Comparison of ENCODE assay signal across 31 cellular contexts in the genomic region with DNA sequence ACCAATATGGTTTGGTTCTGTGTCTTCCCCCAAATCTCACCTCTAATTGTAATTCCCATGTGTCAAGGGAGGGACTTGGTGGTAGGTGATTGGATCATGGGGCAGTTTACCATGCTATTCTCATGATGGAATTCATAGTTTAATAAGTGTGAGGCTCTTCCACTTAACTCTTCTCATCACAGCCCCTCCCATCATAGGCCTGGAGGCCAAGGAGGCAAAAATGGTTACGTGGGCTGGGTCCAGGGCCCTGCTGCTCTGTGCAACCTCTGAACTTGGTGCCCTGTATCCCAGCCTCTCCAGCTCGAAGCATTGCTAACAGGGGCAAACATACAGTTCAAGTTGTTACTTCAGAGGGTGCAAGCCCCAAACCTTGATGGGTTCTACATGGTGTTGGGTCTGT.
"Had no signal": no experiment of that assay in that cellular context is flagged by ENCODE, and none has a peak within 500 bp of the region (broad histone marks: within the 10 kb centered on the region; RNA-seq: fewer than 3 reads in every experiment).

No MANE protein-coding gene starts in this region.

- H3K27me3 ChIP-seq: neutrophil, pancreas, suprapubic skin, testis, tibial artery, transverse colon, upper lobe of right lung, vagina had no signal

- H3K27me3 Mint-ChIP-seq: naive thymus-derived CD8-positive, alpha-beta T cell; stimulated activated memory B cell treated with anti-CD40 and anti-IgM and Interleukin-4, amounts not matched to agents 10 μg/mL and 1 μg/mL and 100 μg/mL, for 72 hours; stimulated activated naive CD8-positive, alpha-beta T cell treated with anti-CD3 and anti-CD28 coated beads, Interleukin-15, amount 100 ng/mL, for 72 hours; type B pancreatic cell had no signal

- H3K4me1 Mint-ChIP-seq: naive B cell; nephron progenitor cell; neural crest cell; stimulated activated memory B cell treated with anti-CD40 and anti-IgM and Interleukin-4, amounts not matched to agents 10 μg/mL and 1 μg/mL and 100 μg/mL, for 72 hours; stimulated activated naive CD8-positive, alpha-beta T cell treated with anti-CD3 and anti-CD28 coated beads, Interleukin-15, amount 100 ng/mL, for 72 hours had no signal

- H3K27ac ChIP-seq: neutrophil, pancreas, psoas muscle, skin epidermis, spleen, suprapubic skin, testis, tibial artery, transverse colon, upper lobe of right lung, vagina had no signal

- H3K4me3 Mint-ChIP-seq: naive thymus-derived CD8-positive, alpha-beta T cell; natural killer cell treated with Interleukin-12 subunit alpha and Interleukin-12 subunit beta and Interleukin-15 and Interleukin-18, amount 100 ng/mL, for 72 hours; nephron progenitor cell; neural crest cell; stimulated activated memory B cell treated with anti-CD40 and anti-IgM and Interleukin-4, amounts not matched to agents 10 μg/mL and 1 μg/mL and 100 μg/mL, for 72 hours; stimulated activated naive CD8-positive, alpha-beta T cell treated with anti-CD3 and anti-CD28 coated beads, Interleukin-15, amount 100 ng/mL, for 72 hours; type B pancreatic cell had no signal

- H3K36me3 ChIP-seq: neutrophil, pancreas, spleen, suprapubic skin, tibial artery, transverse colon, upper lobe of right lung, vagina had no signal

- H3K9me3 ChIP-seq: neutrophil, pancreas, psoas muscle, suprapubic skin, testis, tibial artery, transverse colon, upper lobe of right lung, vagina had no signal

- ATAC-seq: naive thymus-derived CD8-positive, alpha-beta T cell; natural killer cell treated with Interleukin-12 subunit alpha and Interleukin-12 subunit beta and Interleukin-15 and Interleukin-18, amount 100 ng/mL, for 72 hours; pancreas; psoas muscle; right cardiac atrium; sciatic nerve; stimulated activated memory B cell treated with anti-CD40 and anti-IgM and Interleukin-4, amounts not matched to agents 10 μg/mL and 1 μg/mL and 100 μg/mL, for 72 hours; stimulated activated naive CD8-positive, alpha-beta T cell treated with anti-CD3 and anti-CD28 coated beads, Interleukin-15, amount 100 ng/mL, for 72 hours; upper lobe of right lung had no signal

- DNase-seq: naive B cell; naive thymus-derived CD8-positive, alpha-beta T cell; nephron progenitor cell; nucleus accumbens; pancreas; psoas muscle; right cardiac atrium; spleen; stimulated activated CD4-positive, alpha-beta T cell treated with anti-CD3 and anti-CD28 coated beads, Interleukin-12 subunit alpha, Interleukin-12 subunit beta, amount 100 ng/mL, for 4 hours; stimulated activated CD4-positive, alpha-beta T cell treated with anti-CD3 and anti-CD28 coated beads, Interleukin-1b, Interleukin-23, amount 100 ng/mL, for 48 hours; stimulated activated CD4-positive, alpha-beta T cell treated with anti-CD3 and anti-CD28 coated beads, Interleukin-4, amount 100 ng/mL, for 1 hour; stimulated activated CD4-positive, alpha-beta T cell treated with anti-CD3 and anti-CD28 coated beads, Interleukin-4, amount 100 ng/mL, for 4 hours; stimulated activated CD8-positive, alpha-beta memory T cell treated with anti-CD3 and anti-CD28 coated beads, Interleukin-4, amount 100 ng/mL, for 48 hours; stimulated activated naive CD4-positive, alpha-beta T cell; stimulated activated naive CD8-positive, alpha-beta T cell treated with anti-CD3 and anti-CD28 coated beads, Interleukin-15, amount 100 ng/mL, for 72 hours; substantia nigra; testis; tibial artery; transverse colon; upper lobe of right lung had no signal

- H3K4me2 ChIP-seq: smooth muscle cell had no signal

- H3K36me3 Mint-ChIP-seq: naive B cell; natural killer cell treated with Interleukin-12 subunit alpha and Interleukin-12 subunit beta and Interleukin-15 and Interleukin-18, amount 100 ng/mL, for 72 hours; stimulated activated memory B cell treated with anti-CD40 and anti-IgM and Interleukin-4, amounts not matched to agents 10 μg/mL and 1 μg/mL and 100 μg/mL, for 72 hours; type B pancreatic cell had no signal

- H3K27ac Mint-ChIP-seq: naive thymus-derived CD8-positive, alpha-beta T cell; natural killer cell treated with Interleukin-12 subunit alpha and Interleukin-12 subunit beta and Interleukin-15 and Interleukin-18, amount 100 ng/mL, for 72 hours; nephron progenitor cell; stimulated activated memory B cell treated with anti-CD40 and anti-IgM and Interleukin-4, amounts not matched to agents 10 μg/mL and 1 μg/mL and 100 μg/mL, for 72 hours; stimulated activated naive CD8-positive, alpha-beta T cell treated with anti-CD3 and anti-CD28 coated beads, Interleukin-15, amount 100 ng/mL, for 72 hours; type B pancreatic cell had no signal

- H3K4me1 ChIP-seq: pancreas, psoas muscle, spleen, suprapubic skin, testis, tibial artery, transverse colon, upper lobe of right lung, vagina had no signal

- H3K4me3 ChIP-seq: pancreas, psoas muscle, skin epidermis, smooth muscle cell, spleen, suprapubic skin, testis, tibial artery, transverse colon, upper lobe of right lung, vagina had no signal

- FAIRE-seq: pancreas, urothelium cell line had no signal
